8 cellular contexts compared by ENCODE assay signal in genomic region chr1:198201956-198202784, GRCh38. TPM values are rescaled to one million over a fixed set of nuclear protein-coding genes. Genes with fewer than 3 reads are reported as not detected.
A peak's percentile ranks its signal among the peaks of the same experiment; 100 is the strongest.
DNase-seq lines count a peak whose midpoint lies in the region; ATAC-seq lines count a peak whose summit lies in the region.

No MANE protein-coding gene starts in this region.

- H3K4me1 ChIP-seq in Karpas-422 (ENCODE audit: low read length): peaks cover 56% of the 10 kb centered on the region

- H3K36me3 ChIP-seq in Karpas-422 (ENCODE audit: insufficient read depth, low read length): no peaks in the 10 kb centered on the region

- H3K9me3 Mint-ChIP-seq in activated CD4-positive, alpha-beta T cell treated with anti-CD3 and anti-CD28 coated beads for 36 hours (ENCODE audit: low read depth): peaks cover 4% of the 10 kb centered on the region
- H3K9me3 Mint-ChIP-seq in activated CD4-positive, alpha-beta memory T cell treated with anti-CD3 and anti-CD28 coated beads for 36 hours: no peaks in the 10 kb centered on the region

- H3K27ac Mint-ChIP-seq in activated CD4-positive, alpha-beta T cell treated with anti-CD3 and anti-CD28 coated beads for 36 hours: peak overlapping the region; percentile 86
- peak overlapping the region; percentile 75 for H3K27ac Mint-ChIP-seq in activated CD4-positive, alpha-beta memory T cell treated with anti-CD3 and anti-CD28 coated beads for 36 hours

- H3K9ac ChIP-seq in Karpas-422 (ENCODE audit: low read length): no peak overlapping the region

- no peaks in the 10 kb centered on the region for H3K9me2 ChIP-seq in Karpas-422 (replicated peaks; ENCODE audit: insufficient read depth, low read length)

- H3K4me3 Mint-ChIP-seq in activated CD4-positive, alpha-beta T cell treated with anti-CD3 and anti-CD28 coated beads for 36 hours: peak overlapping the region; percentile 15
- H3K4me3 Mint-ChIP-seq in activated CD4-positive, alpha-beta memory T cell treated with anti-CD3 and anti-CD28 coated beads for 36 hours: peak overlapping the region; percentile 40

- no peaks in the 10 kb centered on the region for H3K9me3 ChIP-seq in Karpas-422 (ENCODE audit: low read length)

- peak; percentile 93 for ATAC-seq in activated CD4-positive, alpha-beta T cell treated with anti-CD3 and anti-CD28 coated beads for 36 hours
- ATAC-seq in HG02759 (IDR thresholded peaks at IDR 0.05; ENCODE audit: unreplicated experiment): peak; percentile 51

- no peak overlapping the region for H3K27ac ChIP-seq in Karpas-422 (ENCODE audit: low read length)

- peaks cover 75% of the 10 kb centered on the region for H3K4me1 Mint-ChIP-seq in activated CD4-positive, alpha-beta T cell treated with anti-CD3 and anti-CD28 coated beads for 36 hours
- peaks cover 75% of the 10 kb centered on the region for H3K4me1 Mint-ChIP-seq in activated CD4-positive, alpha-beta memory T cell treated with anti-CD3 and anti-CD28 coated beads for 36 hours (ENCODE audit: low read depth)

- peaks cover 100% of the 10 kb centered on the region for H3K79me2 ChIP-seq in Karpas-422 (ENCODE audit: low read length)

- no peaks in the 10 kb centered on the region for H3K27me3 ChIP-seq in Karpas-422 (ENCODE audit: low read length)

- H4K20me1 ChIP-seq in Karpas-422 (ENCODE audit: insufficient read depth, low read depth, low read length): no peaks in the 10 kb centered on the region

- POLR2A ChIA-PET in activated CD4-positive, alpha-beta T cell treated with anti-CD3 and anti-CD28 coated beads for 36 hours (lab: Charles Lee): interaction anchor here (0.6 kb wide), 1 partner anchor 33 kb away, joined by 3 read pairs; no protein-coding TSS in a partner anchor
- POLR2A ChIA-PET in activated CD4-positive, alpha-beta memory T cell treated with anti-CD3 and anti-CD28 coated beads for 36 hours (lab: Charles Lee): no interaction called here

- DNase-seq in activated CD4-positive, alpha-beta T cell treated with anti-CD3 and anti-CD28 coated beads for 36 hours: peak; percentile 73
- no peak for DNase-seq in activated CD4-positive, alpha-beta T cell treated with anti-CD3 and anti-CD28 coated beads, Interleukin-2, amount 50 U/mL, for 4 hours
- DNase-seq in activated CD4-positive, alpha-beta memory T cell treated with anti-CD3 and anti-CD28 coated beads for 36 hours: peak; percentile 75
- peak in 2 of 3 experiments; percentile 11 to 38 for DNase-seq in stimulated activated CD4-positive, alpha-beta T cell treated with anti-CD3 and anti-CD28 coated beads, TNF-alpha, amount 100 ng/mL, for 24 hours (ENCODE audit: low read depth in 3 of 3)
- DNase-seq in DMS53 (lab: John Stamatoyannopoulos, UW) (no peak), Karpas-422 (no peak), NCI-H226 (no peak)

- intact Hi-C loops in activated CD4-positive, alpha-beta T cell treated with anti-CD3 and anti-CD28 coated beads for 36 hours (cut with DNase I, micrococcal nuclease): loop anchor here (1.0 to 2.0 kb wide), 4 partner anchors 35 to 157 kb away; partner anchors contain the start of gene NEK7 (in 1 of the 2)
- intact Hi-C loops in activated CD4-positive, alpha-beta memory T cell treated with anti-CD3 and anti-CD28 coated beads for 36 hours (cut with micrococcal nuclease): loop anchor here (1.0 to 5.0 kb wide), 4 partner anchors 35 to 265 kb away; no protein-coding TSS in a partner anchor

- no peak overlapping the region for H3K4me2 ChIP-seq in Karpas-422 (ENCODE audit: low read depth, low read length, poor library complexity, severe bottlenecking)

- H3K27me3 Mint-ChIP-seq in activated CD4-positive, alpha-beta T cell treated with anti-CD3 and anti-CD28 coated beads for 36 hours: no peaks in the 10 kb centered on the region
- H3K27me3 Mint-ChIP-seq in activated CD4-positive, alpha-beta memory T cell treated with anti-CD3 and anti-CD28 coated beads for 36 hours: no peaks in the 10 kb centered on the region

- no peak overlapping the region for H3K4me3 ChIP-seq in Karpas-422 (ENCODE audit: low read length)

- CTCF ChIA-PET in activated CD4-positive, alpha-beta T cell treated with anti-CD3 and anti-CD28 coated beads for 36 hours (lab: Charles Lee): interaction anchor here (0.7 kb wide), 1 partner anchor 15 kb away, joined by 3 read pairs; no protein-coding TSS in a partner anchor
- CTCF ChIA-PET in activated CD4-positive, alpha-beta memory T cell treated with anti-CD3 and anti-CD28 coated beads for 36 hours (lab: Charles Lee): interaction anchor here (1.1 kb wide), 1 partner anchor 156 kb away, joined by 3 read pairs; no protein-coding TSS in a partner anchor

- no peak overlapping the region for H2AFZ ChIP-seq in Karpas-422 (ENCODE audit: low read length)

- H3K36me3 Mint-ChIP-seq in activated CD4-positive, alpha-beta T cell treated with anti-CD3 and anti-CD28 coated beads for 36 hours (ENCODE audit: low read depth): peaks cover 3% of the 10 kb centered on the region
- H3K36me3 Mint-ChIP-seq in activated CD4-positive, alpha-beta memory T cell treated with anti-CD3 and anti-CD28 coated beads for 36 hours: peaks cover 2% of the 10 kb centered on the region

RNA-seq across cellular contexts. Expression of gene NEK7, which starts 45.4 kb away (rescaled TPM):
- total RNA-seq in activated CD4-positive, alpha-beta T cell treated with anti-CD3 and anti-CD28 coated beads for 36 hours: 10 to 100 TPM; 46.9 to 49.0 TPM
- total RNA-seq in activated CD4-positive, alpha-beta memory T cell treated with anti-CD3 and anti-CD28 coated beads for 36 hours: 10 to 100 TPM; 61.6 to 62.0 TPM
- 36.7 and 133 TPM in 2 replicates for total RNA-seq in Karpas-422 (2014; rRNA removed; shearing (Covaris generic); ENCODE audit: low replicate concordance)

Comparison
In these comparisons a context has a peak if more than half of its experiments do, and no peak if none do; other contexts are left out.
1. DNase-seq: peak in activated CD4-positive, alpha-beta T cell treated with anti-CD3 and anti-CD28 coated beads for 36 hours (single experiment), activated CD4-positive, alpha-beta memory T cell treated with anti-CD3 and anti-CD28 coated beads for 36 hours (single experiment) and stimulated activated CD4-positive, alpha-beta T cell treated with anti-CD3 and anti-CD28 coated beads, TNF-alpha, amount 100 ng/mL, for 24 hours (2 of 3); none in activated CD4-positive, alpha-beta T cell treated with anti-CD3 and anti-CD28 coated beads, Interleukin-2, amount 50 U/mL, for 4 hours (0 of 2), DMS53 (single experiment), Karpas-422 (single experiment) and NCI-H226 (single experiment).